15 cellular contexts compared by ENCODE assay signal in the genomic region with DNA sequence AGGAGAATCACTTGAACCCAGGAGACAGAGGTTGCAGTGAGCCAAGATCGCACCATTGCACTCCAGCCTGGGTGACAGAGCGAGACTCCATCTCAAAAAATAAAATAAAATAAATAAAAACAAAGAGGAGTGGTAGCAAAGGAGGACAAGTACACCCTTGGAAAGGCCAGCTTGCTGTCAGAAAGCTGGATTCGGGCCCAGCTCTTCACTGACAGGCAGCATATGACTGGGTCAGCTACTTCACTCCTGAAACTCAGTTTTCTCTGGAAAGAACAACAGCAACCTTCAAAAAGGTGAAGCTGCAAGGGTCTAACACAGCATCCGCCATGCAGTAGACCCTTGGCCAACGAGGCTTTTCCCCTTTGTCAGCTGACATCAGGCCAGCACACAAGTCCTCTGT.
DNase-seq lines count a peak whose midpoint lies in the region; FAIRE-seq and TF ChIP-seq lines count a peak whose summit lies in the region.
"Had no signal": no experiment of that assay in that cellular context is flagged by ENCODE, and none has a peak within 500 bp of the region (broad histone marks: within the 10 kb centered on the region; RNA-seq: fewer than 3 reads in every experiment).

No MANE protein-coding gene starts in this region.

- H3K27me3 ChIP-seq in left ventricle myocardium inferior (ENCODE audit: low read depth) = no peaks in the 10 kb centered on the region
- H3K27me3 ChIP-seq in CD4-positive, alpha-beta memory T cell (ENCODE audit: insufficient read depth, low read length) = no peaks in the 10 kb centered on the region
- H3K27me3 ChIP-seq: BLaER1 treated with 17β-estradiol and CSF1 and Interleukin-3, amounts not matched to agents 10 nM and 100 nM had no signal

- H3K36me3 ChIP-seq in left ventricle myocardium inferior = no peaks in the 10 kb centered on the region
- H3K36me3 ChIP-seq in CD4-positive, alpha-beta memory T cell (ENCODE audit: insufficient read depth, low read length) = no peaks in the 10 kb centered on the region

- POLR2A ChIA-PET in CD4-positive, alpha-beta memory T cell (lab: Charles Lee; ENCODE audit: partially characterized antibody) = no interaction called here

- no peak for FAIRE-seq in RCC 7860 (lab: Jason Lieb, UNC)
- FAIRE-seq: D721Med, H1 had no signal

- H3K9me3 Mint-ChIP-seq in CD4-positive, alpha-beta memory T cell = no peaks in the 10 kb centered on the region
- H3K9me3 Mint-ChIP-seq: H9 had no signal

- H3K9me3 ChIP-seq in left ventricle myocardium inferior (replicated peaks) = no peaks in the 10 kb centered on the region
- no peaks in the 10 kb centered on the region for H3K9me3 ChIP-seq in CD4-positive, alpha-beta memory T cell (ENCODE audit: control insufficient read depth in 1 of 2, low read length in 2 of 2)
- H3K9me3 ChIP-seq: BLaER1 treated with 17β-estradiol and CSF1 and Interleukin-3, amounts not matched to agents 10 nM and 100 nM had no signal

- no peak overlapping the region for H3K4me3 Mint-ChIP-seq in CD4-positive, alpha-beta memory T cell
- H3K4me3 Mint-ChIP-seq: B cell; CD8-positive, alpha-beta memory T cell; H9 had no signal

- H3K36me3 Mint-ChIP-seq in CD4-positive, alpha-beta memory T cell = no peaks in the 10 kb centered on the region
- H3K36me3 Mint-ChIP-seq: CD8-positive, alpha-beta memory T cell had no signal

- CTCF ChIA-PET in CD4-positive, alpha-beta memory T cell (lab: Charles Lee; ENCODE audit: partially characterized antibody) = no interaction called here

- DNase-seq in left ventricle myocardium inferior = peak; percentile 26
- DNase-seq in cardiac septum (ENCODE audit: low spot score) = no peak
- peak; percentile 66 for DNase-seq in cerebellum (ENCODE audit: low spot score)
- peak; percentile 53 for DNase-seq in medulla oblongata (ENCODE audit: extremely low spot score)
- no peak for DNase-seq in effector CD8-positive, alpha-beta T cell (lab: John Stamatoyannopoulos, UW)
- DNase-seq in CD4-positive, alpha-beta memory T cell = no peak
- DNase-seq in RCC 7860 (ENCODE audit: low spot score) = no peak
- DNase-seq: CD8-positive, alpha-beta memory T cell; COR-L47; GDM1; H9 had no signal

- peaks cover 0 to 8% (median 3%) of the 10 kb centered on the region in 4 donors for H3K4me1 Mint-ChIP-seq in CD4-positive, alpha-beta memory T cell
- H3K4me1 Mint-ChIP-seq: B cell had no signal

- TF ChIP-seq CTCF in left ventricle myocardium inferior (IDR thresholded peaks at IDR 0.05; ENCODE audit: borderline replicate concordance) = no peak

- no peak overlapping the region for H3K27ac ChIP-seq in left ventricle myocardium inferior (replicated peaks)
- H3K27ac ChIP-seq in CD4-positive, alpha-beta memory T cell (ENCODE audit: low read depth, low read length) = no peak overlapping the region
- H3K27ac ChIP-seq: BLaER1 treated with 17β-estradiol and CSF1 and Interleukin-3, amounts not matched to agents 10 nM and 100 nM had no signal

- intact Hi-C loops in left ventricle myocardium inferior (cut with micrococcal nuclease) = no loop called here
- intact Hi-C loops in cardiac septum (cut with DNase I) = no loop called here
- intact Hi-C loops in CD4-positive, alpha-beta memory T cell (cut with micrococcal nuclease) = loop anchor here (10.0 kb wide), 1 partner anchor 105 kb away; no protein-coding TSS in a partner anchor

- no peaks in the 10 kb centered on the region for H3K27me3 Mint-ChIP-seq in CD4-positive, alpha-beta memory T cell
- H3K27me3 Mint-ChIP-seq: B cell; CD8-positive, alpha-beta memory T cell had no signal

- no peak overlapping the region for H3K4me3 ChIP-seq in left ventricle myocardium inferior
- H3K4me3 ChIP-seq in CD4-positive, alpha-beta memory T cell (ENCODE audit: low read length in 2 of 2) = no peak overlapping the region
- H3K4me3 ChIP-seq: BLaER1 treated with 17β-estradiol and CSF1 and Interleukin-3, amounts not matched to agents 10 nM and 100 nM had no signal

- peak overlapping the region in 1 of 7 donors; percentile 53 for H3K27ac Mint-ChIP-seq in CD4-positive, alpha-beta memory T cell
- H3K27ac Mint-ChIP-seq: B cell; CD8-positive, alpha-beta memory T cell had no signal

- H3K4me1 ChIP-seq in left ventricle myocardium inferior = peaks cover 4% of the 10 kb centered on the region
- no peaks in the 10 kb centered on the region for H3K4me1 ChIP-seq in CD4-positive, alpha-beta memory T cell (ENCODE audit: insufficient read depth, low read length)

Comparison
In these comparisons a context has a peak if more than half of its experiments do, and no peak if none do; other contexts are left out.
1. DNase-seq: peak in left ventricle myocardium inferior (single experiment), cerebellum (single experiment) and medulla oblongata (single experiment); none in cardiac septum (single experiment), effector CD8-positive, alpha-beta T cell (single experiment), CD4-positive, alpha-beta memory T cell (0 of 5) and RCC 7860 (single experiment).